8 cellular contexts compared by ENCODE assay signal in the genomic region with DNA sequence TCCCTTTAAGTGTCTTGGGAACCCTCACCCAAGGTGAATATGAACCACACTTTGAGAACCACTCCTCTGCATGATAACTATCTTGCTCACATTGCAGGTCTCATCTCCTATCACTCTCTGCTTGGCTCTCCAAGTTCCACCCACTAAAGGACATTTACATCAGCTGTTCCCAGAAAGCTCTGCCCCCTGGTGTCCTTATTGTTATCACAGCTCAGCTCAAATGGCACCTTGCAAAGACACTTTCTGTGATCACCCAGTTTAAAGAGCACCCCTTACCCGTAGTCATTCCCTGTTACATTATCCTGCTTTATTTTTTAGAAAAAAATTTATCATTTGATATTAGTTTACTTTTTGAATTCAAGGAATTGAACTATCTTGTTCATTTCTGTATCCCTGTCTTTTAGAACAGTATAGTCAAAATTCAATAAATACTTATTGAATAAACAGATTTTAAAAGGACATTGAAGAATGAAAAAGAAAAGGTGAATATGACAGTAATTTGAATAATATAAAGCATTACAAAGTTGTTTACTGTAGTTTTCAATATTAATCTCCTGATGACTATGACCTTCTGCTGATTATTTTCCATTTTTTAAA. TPM values are rescaled to one million over a fixed set of nuclear protein-coding genes. Genes with fewer than 3 reads are reported as not detected.
DNase-seq lines count a peak whose midpoint lies in the region; ATAC-seq and TF ChIP-seq lines count a peak whose summit lies in the region.

No MANE protein-coding gene starts in this region.

- H3F3A ChIP-seq in PC-3 (ENCODE audit: low read length, unreplicated experiment), result no peaks in the 10 kb centered on the region

- POLR2A ChIA-PET in PC-3 (lab: Charles Lee; ENCODE audit: unreplicated experiment), result no interaction called here

- CTCF ChIA-PET in PC-3 (lab: Charles Lee), result interaction anchor here (0.6 kb wide), 1 partner anchor 48 kb away, joined by 3 read pairs; no protein-coding TSS in a partner anchor

- no peaks in the 10 kb centered on the region for H3K27me3 ChIP-seq in PC-3 (ENCODE audit: low read length)

- DNase-seq in SIG-M5 treated with dmso at 0.1 percent for 504 hours (lab: John Stamatoyannopoulos, UW; ENCODE audit: unreplicated experiment), result peak; percentile 69
- DNase-seq in SIG-M5 (lab: John Stamatoyannopoulos, UW), result no peak
- peak; percentile 56 for DNase-seq in PC-3
- DNase-seq in activated gamma-delta T cell treated with anti-CD3 and anti-CD28 coated beads, Interleukin-2, amount 50 U/mL, for 16 hours (ENCODE audit: low read depth), result peak; percentile 22
- DNase-seq in head of caudate nucleus, result peak in 23 of 42 donors; percentile 5 to 61 (median 21)
- peak; percentile 9 to 47 (median 16) for DNase-seq in stimulated activated CD4-positive, alpha-beta T cell treated with anti-CD3 and anti-CD28 coated beads, Interleukin-12 subunit alpha, Interleukin-12 subunit beta, amount 100 ng/mL, for 48 hours (ENCODE audit: low read depth in 2 of 3, low spot score in 1 of 3)
- no peak for DNase-seq in DMS79 treated with DMSO at 0.1 percent for 48 hours (lab: John Stamatoyannopoulos, UW)

- no peaks in the 10 kb centered on the region for H3K79me2 ChIP-seq in PC-3 (ENCODE audit: low read length)

- no peak overlapping the region for H3K27ac ChIP-seq in PC-3 (ENCODE audit: low read length)

- H3K4me3 ChIP-seq in PC-3 (ENCODE audit: low read length), result no peak overlapping the region

- no peaks in the 10 kb centered on the region for H3K9me2 ChIP-seq in PC-3 (replicated peaks; ENCODE audit: low read length)

- intact Hi-C loops in PC-3 (cut with micrococcal nuclease), result loop anchor here (1.0 kb wide), 1 partner anchor 87 kb away; no protein-coding TSS in a partner anchor
- intact Hi-C loops in head of caudate nucleus (cut with DNase I), result no loop called here

- H3K4me2 ChIP-seq in PC-3 (ENCODE audit: low read length), result no peak overlapping the region

- H3K9ac ChIP-seq in PC-3 (ENCODE audit: low read length), result no peak overlapping the region

- peak; percentile 59 for TF ChIP-seq CTCF in PC-3 (conservative IDR thresholded peaks at IDR 0.05; ENCODE audit: low read depth, low read length)

- BruUV-seq in PC-3 (replicated peaks; lab: Mats Ljungman, UMichigan), result no TSS peak

- ATAC-seq in HG02798 (IDR thresholded peaks at IDR 0.05; ENCODE audit: poor library complexity, unreplicated experiment), result peak; percentile 79
- peak; percentile 46 for ATAC-seq in PC-3

- H4K20me1 ChIP-seq in PC-3 (ENCODE audit: low read length), result no peaks in the 10 kb centered on the region

- no peak overlapping the region for H2AFZ ChIP-seq in PC-3 (ENCODE audit: low read length)

- no peaks in the 10 kb centered on the region for H3K9me3 ChIP-seq in PC-3 (ENCODE audit: low read length)

- H3K4me1 ChIP-seq in PC-3 (ENCODE audit: insufficient read depth, low read length), result no peaks in the 10 kb centered on the region

- no peaks in the 10 kb centered on the region for H3K36me3 ChIP-seq in PC-3 (ENCODE audit: low read depth, low read length)

RNA-seq across cellular contexts. Expression of a gene that starts 20.5 kb away (rescaled TPM):
- total RNA-seq in PC-3 (2014; rRNA removed), result not detected in 2 replicates

Comparison
In these comparisons a context has a peak if more than half of its experiments do, and no peak if none do; other contexts are left out.
1. DNase-seq: peak in SIG-M5 treated with dmso at 0.1 percent for 504 hours (single experiment), PC-3 (single experiment), activated gamma-delta T cell treated with anti-CD3 and anti-CD28 coated beads, Interleukin-2, amount 50 U/mL, for 16 hours (single experiment), head of caudate nucleus (23 of 42) and stimulated activated CD4-positive, alpha-beta T cell treated with anti-CD3 and anti-CD28 coated beads, Interleukin-12 subunit alpha, Interleukin-12 subunit beta, amount 100 ng/mL, for 48 hours (3 of 3); none in SIG-M5 (single experiment) and DMS79 treated with DMSO at 0.1 percent for 48 hours (single experiment).